8 cellular contexts compared by ENCODE assay signal in genomic region chr5:159099049-159099760, GRCh38. TPM values are rescaled to one million over a fixed set of nuclear protein-coding genes. Genes with fewer than 3 reads are reported as not detected.
A peak's percentile ranks its signal among the peaks of the same experiment; 100 is the strongest.
DNase-seq lines count a peak whose midpoint lies in the region; ATAC-seq, FAIRE-seq and TF ChIP-seq lines count a peak whose summit lies in the region.

No MANE protein-coding gene starts in this region.

- TF ChIP-seq CTCF in A549 (IDR thresholded peaks at IDR 0.05): no peak
- TF ChIP-seq CTCF in body of pancreas (IDR thresholded peaks at IDR 0.05): no peak

- H3K4me1 ChIP-seq in A549 (peaks cover 26% of the 10 kb centered on the region), body of pancreas (peaks cover 17% of the 10 kb centered on the region), iPS-20b (ENCODE audit: insufficient read depth, low read length) (peaks cover 15% of the 10 kb centered on the region; the same call in 1 of the 2 replicates), small intestine (ENCODE audit: control insufficient read depth in 2 of 2, insufficient read depth in 1 of 2, low read depth in 1 of 2, low read length in 1 of 2) (no peaks in the 10 kb centered on the region)

- no peak for TF ChIP-seq EP300 in A549 (IDR thresholded peaks at IDR 0.05)

- CTCF ChIA-PET in A549 (lab: Yijun Ruan, JAX): interaction anchor here (3.5 kb wide), 2 partner anchors 8 to 404 kb away, joined by 11 to 16 read pairs; no protein-coding TSS in a partner anchor

- H3K9me3 ChIP-seq in A549 (no peaks in the 10 kb centered on the region), SK-N-MC (ENCODE audit: low read depth, low read length) (no peaks in the 10 kb centered on the region), body of pancreas (no peaks in the 10 kb centered on the region), iPS-20b (ENCODE audit: insufficient read depth, low read depth, low read length) (peaks cover 2% of the 10 kb centered on the region; the same call in 1 of the 2 replicates), small intestine (ENCODE audit: control insufficient read depth, low read depth) (no peaks in the 10 kb centered on the region)

- H3K9ac ChIP-seq in SK-N-MC (ENCODE audit: insufficient read length) (peak overlapping the region; percentile 85), iPS-20b (ENCODE audit: low read depth, low read length) (no peak overlapping the region)

- WGBS in A549 (ENCODE audit: missing lambda C conversion rate): 1% methylated on average over 27 of the region's 55 CpGs
- 1 to 8% methylated on average over 19 to 55 of the region's 55 CpGs for WGBS in body of pancreas, 2 donors
- WGBS in small intestine, 3 donors: 1 to 4% (median 3%) methylated on average over 37 to 55 of the region's 55 CpGs

- peak overlapping the region; percentile 86 to 93 for H3K27ac ChIP-seq in A549
- H3K27ac ChIP-seq in SK-N-MC: peak overlapping the region; percentile 82
- H3K27ac ChIP-seq in body of pancreas: peak overlapping the region in 3 of 4 donors; percentile 64 to 71 (median 70)
- no peak overlapping the region for H3K27ac ChIP-seq in iPS-20b (ENCODE audit: low read length)
- peak overlapping the region in 1 of 2 donors; percentile 79 for H3K27ac ChIP-seq in small intestine (ENCODE audit: low read depth in 1 of 2, low read length in 1 of 2)

- POLR2A ChIA-PET in A549 (lab: Yijun Ruan, JAX): no interaction called here

- DNase-seq in A549 (ENCODE audit: low read depth in 1 of 2, low spot score in 1 of 2): peak; percentile 48 to 58
- DNase-seq in SK-N-MC (ENCODE audit: low read depth, low spot score): no peak
- DNase-seq in body of pancreas: peak in 2 of 4 donors; percentile 20 to 44
- DNase-seq in small intestine: peak; percentile 7

- intact Hi-C loops in body of pancreas (cut with DNase I): no loop called here

- H3K27me3 ChIP-seq in body of pancreas (no peaks in the 10 kb centered on the region), iPS-20b (ENCODE audit: insufficient read depth, low read length) (peaks cover 93% of the 10 kb centered on the region), small intestine (ENCODE audit: control insufficient read depth in 2 of 2, insufficient read depth in 2 of 2, low read length in 2 of 2) (peaks cover 19 to 35% of the 10 kb centered on the region in 2 donors)

- TF ChIP-seq POLR2A in A549 (IDR thresholded peaks at IDR 0.05; ENCODE audit: low read length) (peak; percentile 14; the same call in 1 of the 2 replicates), body of pancreas (IDR thresholded peaks at IDR 0.05) (no peak)

- H3K4me2 ChIP-seq in A549: peak overlapping the region; percentile 86

- peak in 1 of 2 experiments; percentile 31; a peak in 1 of 5 replicates for TF ChIP-seq RAD21 in A549 (conservative IDR thresholded peaks at IDR 0.05 in 1 of 2, IDR thresholded peaks at IDR 0.05 in 1 of 2)

- FAIRE-seq in A549 (lab: Jason Lieb, UNC) (no peak), small intestine (lab: Jason Lieb, UNC) (no peak)

- H3K36me3 ChIP-seq in SK-N-MC (ENCODE audit: insufficient read depth, low read length): no peaks in the 10 kb centered on the region
- no peaks in the 10 kb centered on the region for H3K36me3 ChIP-seq in body of pancreas (replicated peaks in 1 of 2; ENCODE audit: insufficient read depth in 1 of 2, low read depth in 2 of 2)
- no peaks in the 10 kb centered on the region for H3K36me3 ChIP-seq in iPS-20b (ENCODE audit: insufficient read depth, low read depth, low read length)
- no peaks in the 10 kb centered on the region for H3K36me3 ChIP-seq in small intestine (ENCODE audit: control insufficient read depth in 2 of 2, insufficient read depth in 2 of 2, low read length in 2 of 2)

- H3K4me3 ChIP-seq in A549 (peak overlapping the region; percentile 64), SK-N-MC (peak overlapping the region; percentile 93), body of pancreas (peak overlapping the region in 1 of 2 donors; percentile 20), iPS-20b (ENCODE audit: low read length) (peak overlapping the region; percentile 71), small intestine (ENCODE audit: low read depth in 1 of 2, low read length in 2 of 2) (peak overlapping the region; percentile 34 to 43)

- ATAC-seq in A549 (peak; percentile 33 to 37), GM18502 (IDR thresholded peaks at IDR 0.05; ENCODE audit: poor library complexity, unreplicated experiment) (peak; percentile 32), HG03571 (IDR thresholded peaks at IDR 0.05; ENCODE audit: unreplicated experiment) (peak; percentile 14), body of pancreas (peak; percentile 29), HG03565 (IDR thresholded peaks at IDR 0.05; ENCODE audit: unreplicated experiment) (no peak)

TF ChIP-seq in A549, 52 proteins besides CTCF, POLR2A, EP300 and RAD21:
- TF ChIP-seq ZNF302 (CRISPR knock-in tag; IDR thresholded peaks at IDR 0.05) (no peak), SREBF2 (IDR thresholded peaks at IDR 0.05) (no peak), FOXS1 (CRISPR knock-in tag; IDR thresholded peaks at IDR 0.05) (no peak), MAFK (IDR thresholded peaks at IDR 0.05; ENCODE audit: partially characterized antibody) (no peak), ESRRA (IDR thresholded peaks at IDR 0.05; ENCODE audit: borderline replicate concordance, low read length) (no peak), JUN (IDR thresholded peaks at IDR 0.05) (peak in 1 of 2 experiments; percentile 36; a peak in 1 of 5 replicates), HDAC2 (IDR thresholded peaks at IDR 0.05) (peak; percentile 7; the same call in 1 of the 2 replicates), HOXA7 (CRISPR knock-in tag; IDR thresholded peaks at IDR 0.05) (no peak), CEBPB (IDR thresholded peaks at IDR 0.05) (no peak), TFCP2L1 (CRISPR knock-in tag; IDR thresholded peaks at IDR 0.05) (no peak), PHF8 (IDR thresholded peaks at IDR 0.05; ENCODE audit: borderline replicate concordance, low read depth) (peak; percentile 25; the same call in 1 of the 2 replicates), MAX (IDR thresholded peaks at IDR 0.05) (peak; percentile 56; the same call in 1 of the 2 replicates), HOXB5 (CRISPR knock-in tag; IDR thresholded peaks at IDR 0.05) (0 out of 2 replicates have a peak, but pooled peaks have one; percentile 42), CHD4 (IDR thresholded peaks at IDR 0.05; ENCODE audit: borderline replicate concordance) (no peak), KDM1A (IDR thresholded peaks at IDR 0.05; ENCODE audit: low read depth) (no peak)
- TF ChIP-seq, protein P1, sequence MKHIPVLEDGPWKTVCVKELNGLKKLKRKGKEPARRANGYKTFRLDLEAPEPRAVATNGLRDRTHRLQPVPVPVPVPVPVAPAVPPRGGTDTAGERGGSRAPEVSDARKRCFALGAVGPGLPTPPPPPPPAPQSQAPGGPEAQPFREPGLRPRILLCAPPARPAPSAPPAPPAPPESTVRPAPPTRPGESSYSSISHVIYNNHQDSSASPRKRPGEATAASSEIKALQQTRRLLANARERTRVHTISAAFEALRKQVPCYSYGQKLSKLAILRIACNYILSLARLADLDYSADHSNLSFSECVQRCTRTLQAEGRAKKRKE (CRISPR knock-in tag; IDR thresholded peaks at IDR 0.05; ENCODE audit: low read depth): no peak
- TF ChIP-seq, protein P2, sequence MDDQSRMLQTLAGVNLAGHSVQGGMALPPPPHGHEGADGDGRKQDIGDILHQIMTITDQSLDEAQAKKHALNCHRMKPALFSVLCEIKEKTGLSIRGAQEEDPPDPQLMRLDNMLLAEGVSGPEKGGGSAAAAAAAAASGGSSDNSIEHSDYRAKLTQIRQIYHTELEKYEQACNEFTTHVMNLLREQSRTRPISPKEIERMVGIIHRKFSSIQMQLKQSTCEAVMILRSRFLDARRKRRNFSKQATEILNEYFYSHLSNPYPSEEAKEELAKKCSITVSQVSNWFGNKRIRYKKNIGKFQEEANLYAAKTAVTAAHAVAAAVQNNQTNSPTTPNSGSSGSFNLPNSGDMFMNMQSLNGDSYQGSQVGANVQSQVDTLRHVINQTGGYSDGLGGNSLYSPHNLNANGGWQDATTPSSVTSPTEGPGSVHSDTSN (IDR thresholded peaks at IDR 0.05): no peak

RNA-seq across cellular contexts. Expression of gene EBF1, which starts 0.5 kb away (rescaled TPM):
- polyA plus RNA-seq in A549 (2011; rRNA removed) (1.8 and 2.4 TPM in 2 replicates), A549 (2017; fragmentation: RNase III; extraction: RNeasy Plus Mini Kit Qiagen cat#74134 plus additional on column Dnase treatment) (0.33 to 0.50 TPM (median 0.44 TPM) in 3 replicates), small intestine (1 to 10 TPM in 1 of 3 donors, under 1 TPM in 1, not detected in 1; 0.54 to 6.2 TPM)
- 0.79 and 0.81 TPM in 2 replicates for polyA plus RNA-seq in A549 (2012; cell fraction: cytosol; rRNA removed)
- 1.4 and 1.8 TPM in 2 replicates for polyA plus RNA-seq in A549 (2012; cell fraction: nucleus; rRNA removed)
- polyA minus RNA-seq in A549 (2011; rRNA and poly(A)+ RNA removed): 11.9 and 13.0 TPM in 2 replicates
- total RNA-seq in body of pancreas: 1 to 10 TPM; 5.4 to 6.6 TPM
